In genomic region chr11:88359529-88359928, GRCh38 we compare ENCODE assay signal across 9 cellular contexts. TPM values are rescaled to one million over a fixed set of nuclear protein-coding genes. Genes with fewer than 3 reads are reported as not detected.
DNase-seq lines count a peak whose midpoint lies in the region; ATAC-seq and TF ChIP-seq lines count a peak whose summit lies in the region.
"Had no signal": no experiment of that assay in that cellular context is flagged by ENCODE, and none has a peak within 500 bp of the region (broad histone marks: within the 10 kb centered on the region; RNA-seq: fewer than 3 reads in every experiment).

No MANE protein-coding gene starts in this region.

- in situ Hi-C loops in gastrocnemius medialis (cut with MboI; ENCODE audit: low sequenced_read_pairs in 4 of 4), result no loop called here

- H3K27me3 ChIP-seq in HL-60 (ENCODE audit: insufficient read depth, poor library complexity, severe bottlenecking) (no peaks in the 10 kb centered on the region), PC-9 (ENCODE audit: insufficient read depth, low read depth) (no peaks in the 10 kb centered on the region), gastrocnemius medialis (no peaks in the 10 kb centered on the region)

- peak overlapping the region; percentile 40 to 46 for H3K4me3 Mint-ChIP-seq in effector memory CD8-positive, alpha-beta T cell

- no peak overlapping the region for H3K4me3 ChIP-seq in HL-60 (replicated peaks; ENCODE audit: insufficient read depth, low read length)
- H3K4me3 ChIP-seq in PC-9, result no peak overlapping the region
- H3K4me3 ChIP-seq in gastrocnemius medialis, result no peak overlapping the region

- ATAC-seq in GM18868 (IDR thresholded peaks at IDR 0.05; ENCODE audit: unreplicated experiment), result peak; percentile 69
- ATAC-seq in GM21737 (IDR thresholded peaks at IDR 0.05; ENCODE audit: unreplicated experiment), result peak; percentile 63
- peak; percentile 67 for ATAC-seq in effector memory CD8-positive, alpha-beta T cell (replicated peaks)
- ATAC-seq in gastrocnemius medialis, result no peak
- ATAC-seq: HCT116 had no signal

- TF ChIP-seq CTCF in HL-60 (IDR thresholded peaks at IDR 0.05; ENCODE audit: insufficient read depth, low read length) (no peak), PC-9 (conservative IDR thresholded peaks at IDR 0.05) (no peak), gastrocnemius medialis (IDR thresholded peaks at IDR 0.05 in 4 of 5, conservative IDR thresholded peaks at IDR 0.05 in 1 of 5) (no peak)

- intact Hi-C loops in PC-9 (cut with micrococcal nuclease; ENCODE audit: unreplicated experiment), result no loop called here
- intact Hi-C loops in gastrocnemius medialis (cut with DNase I; ENCODE audit: low total_unique reads), result no loop called here

- POLR2A ChIA-PET in PC-9 (lab: Charles Lee; ENCODE audit: unreplicated experiment), result no interaction called here

- no peak overlapping the region for H2AFZ ChIP-seq in PC-9

- H3K36me3 Mint-ChIP-seq in effector memory CD8-positive, alpha-beta T cell (ENCODE audit: insufficient read depth), result no peaks in the 10 kb centered on the region

- no peaks in the 10 kb centered on the region for H3K9me3 Mint-ChIP-seq in effector memory CD8-positive, alpha-beta T cell

- CTCF ChIA-PET in PC-9 (lab: Charles Lee), result no interaction called here

- no peaks in the 10 kb centered on the region for H3K27me3 Mint-ChIP-seq in effector memory CD8-positive, alpha-beta T cell

- H3K27ac ChIP-seq in HL-60 (replicated peaks), result peak overlapping the region; percentile 37
- no peak overlapping the region for H3K27ac ChIP-seq in PC-9
- H3K27ac ChIP-seq in gastrocnemius medialis, result no peak overlapping the region
- H3K27ac ChIP-seq: VCaP had no signal

- H3F3A ChIP-seq in PC-9 (ENCODE audit: insufficient read depth, low read depth), result peaks cover 27% of the 10 kb centered on the region

- H3K9me3 ChIP-seq in PC-9 (ENCODE audit: insufficient read depth, low read depth) (0 out of 2 replicates have a peak, but pooled peaks cover 5% of the 10 kb centered on the region), gastrocnemius medialis (no peaks in the 10 kb centered on the region)

- peaks cover 37% of the 10 kb centered on the region for H3K4me1 ChIP-seq in PC-9 (replicated peaks; ENCODE audit: insufficient read depth)
- peaks cover 5% of the 10 kb centered on the region in 2 donors for H3K4me1 ChIP-seq in gastrocnemius medialis

- H3K79me2 ChIP-seq in PC-9 (ENCODE audit: low read depth), result no peaks in the 10 kb centered on the region

- BruUV-seq in PC-9 (replicated peaks; lab: Mats Ljungman, UMichigan), result no TSS peak

- H4K20me1 ChIP-seq in PC-9 (ENCODE audit: insufficient read depth), result no peaks in the 10 kb centered on the region

- no peak for TF ChIP-seq POLR2A in gastrocnemius medialis (IDR thresholded peaks at IDR 0.05)

- no peak overlapping the region for H3K4me2 ChIP-seq in PC-9

- peak overlapping the region in 1 of 2 donors; percentile 44 for H3K27ac Mint-ChIP-seq in effector memory CD8-positive, alpha-beta T cell

- peak in 1 of 2 experiments; percentile 52 for DNase-seq in HL-60 (ENCODE audit: low read depth in 1 of 2, low spot score in 1 of 2)
- no peak for DNase-seq in effector memory CD8-positive, alpha-beta T cell
- no peak for DNase-seq in PC-9
- DNase-seq in stimulated activated naive CD4-positive, alpha-beta T cell treated with Interleukin-2 at 50 U/mL for 16 hours (lab: John Stamatoyannopoulos, UW), result no peak
- no peak for DNase-seq in gastrocnemius medialis

- H3K36me3 ChIP-seq in PC-9 (ENCODE audit: low read depth) (no peaks in the 10 kb centered on the region), gastrocnemius medialis (no peaks in the 10 kb centered on the region)

- H3K4me1 Mint-ChIP-seq in effector memory CD8-positive, alpha-beta T cell (ENCODE audit: low read depth in 2 of 2), result peaks cover 25 to 48% of the 10 kb centered on the region in 2 donors

- no peaks in the 10 kb centered on the region for H3K9me2 ChIP-seq in PC-9 (ENCODE audit: insufficient read depth)

RNA-seq across cellular contexts. Expression of gene CTSC, which starts 22.0 kb away (rescaled TPM):
- total RNA-seq in PC-9 (2021) (119 and 124 TPM in 2 replicates), gastrocnemius medialis (10 to 100 TPM in 3 of 4 donors, 1 to 10 TPM in 1; 7.0 to 16.7 (median 13.5) TPM)

Comparison
In these comparisons a context has a peak if more than half of its experiments do, and no peak if none do; other contexts are left out.
1. ATAC-seq: peak in GM18868 (single experiment), GM21737 (single experiment) and effector memory CD8-positive, alpha-beta T cell (single experiment); none in gastrocnemius medialis (0 of 2).